Comparison of ENCODE assay signal across 23 cellular contexts in genomic region chr14:85423889-85424288, GRCh38.
"Had no signal": no experiment of that assay in that cellular context is flagged by ENCODE, and none has a peak within 500 bp of the region (broad histone marks: within the 10 kb centered on the region; RNA-seq: fewer than 3 reads in every experiment).

No MANE protein-coding gene starts in this region.

- H3K9me3 ChIP-seq: SJCRH30 had no signal

- FAIRE-seq: HepG2, RCC 7860 had no signal

- H3K36me3 ChIP-seq: SJCRH30 had no signal

- H3K27me3 ChIP-seq: SJCRH30 had no signal

- ATAC-seq: HepG2, Right ventricle myocardium inferior, SK-N-SH treated with all-trans-retinoic acid at 6 μM for 48 hours had no signal

- DNase-seq: IMR-90, Karpas-422, KG1, MM.1S, NCI-H1092 treated with DMSO at 0.1 percent for 48 hours, NCI-H1436, NCI-H187, NCI-H2029, NCI-H2081 treated with DMSO at 0.1 percent for 48 hours, NCI-H2171, NCI-H226, NCI-H446, NCI-H510A, NCI-H524 treated with DMSO at 0.1 percent for 48 hours, NCI-H69, NCI-H774, RPMI8226, SHP77 treated with DMSO at 0.1 percent for 48 hours, SJCRH30 had no signal

- H3K4me1 ChIP-seq: SJCRH30 had no signal

- H3K27ac ChIP-seq: SJCRH30 had no signal

- H3K4me3 ChIP-seq: SJCRH30 had no signal
